Comparison of ENCODE assay signal across 20 cellular contexts in genomic region chr20:16405254-16405653, GRCh38.
A peak's percentile ranks its signal among the peaks of the same experiment; 100 is the strongest.
DNase-seq lines count a peak whose midpoint lies in the region; ATAC-seq and TF ChIP-seq lines count a peak whose summit lies in the region.
"Had no signal": no experiment of that assay in that cellular context is flagged by ENCODE, and none has a peak within 500 bp of the region (broad histone marks: within the 10 kb centered on the region; RNA-seq: fewer than 3 reads in every experiment).

No MANE protein-coding gene starts in this region.

- no peak overlapping the region for H2BK120ac ChIP-seq in trophoblast cell (ENCODE audit: insufficient read depth, low read length, poor library complexity)

- peaks cover 16% of the 10 kb centered on the region for H3K9me3 Mint-ChIP-seq in Caco-2 (ENCODE audit: unreplicated experiment)
- no peaks in the 10 kb centered on the region for H3K9me3 Mint-ChIP-seq in immature natural killer cell
- H3K9me3 Mint-ChIP-seq in stimulated activated memory B cell treated with anti-CD40 and anti-IgM and Interleukin-4, amounts not matched to agents 10 μg/mL and 1 μg/mL and 100 μg/mL, for 72 hours, result peaks cover 3% of the 10 kb centered on the region
- H3K9me3 Mint-ChIP-seq: CD8-positive, alpha-beta T cell had no signal

- no peak overlapping the region for H4K91ac ChIP-seq in trophoblast cell (ENCODE audit: low read depth, low read length)

- no peak for ATAC-seq in stimulated activated memory B cell treated with anti-CD40 and anti-IgM and Interleukin-4, amounts not matched to agents 10 μg/mL and 1 μg/mL and 100 μg/mL, for 72 hours
- no peak for ATAC-seq in GM21390 (IDR thresholded peaks at IDR 0.05; ENCODE audit: unreplicated experiment)
- ATAC-seq: CD8-positive, alpha-beta T cell; GM12878 had no signal

- no peak overlapping the region for H4K12ac ChIP-seq in trophoblast cell (ENCODE audit: low read depth, low read length)

- H3K9me3 ChIP-seq in Caco-2, result 0 out of 2 replicates have a peak, but pooled peaks cover under 1% of the 10 kb centered on the region
- H3K9me3 ChIP-seq in trophoblast cell (ENCODE audit: insufficient read depth, low read depth, low read length), result no peaks in the 10 kb centered on the region
- H3K9me3 ChIP-seq: HAP-1 had no signal

- no peak overlapping the region for H2AFZ ChIP-seq in trophoblast cell (ENCODE audit: insufficient read depth, low read length, poor library complexity)

- H3K27ac ChIP-seq in trophoblast cell (ENCODE audit: low read depth, low read length), result no peak overlapping the region
- H3K27ac ChIP-seq: BLaER1, C4-2B had no signal

- intact Hi-C loops in Caco-2 (cut with micrococcal nuclease; ENCODE audit: unreplicated experiment), result loop anchor here (5.0 to 10.0 kb wide), 2 partner anchors 38 to 170 kb away; partner anchors contain the start of gene KIF16B

- H3K36me3 ChIP-seq in Caco-2 (ENCODE audit: control insufficient read depth, insufficient read depth, low read length), result peaks cover 1% of the 10 kb centered on the region
- H3K36me3 ChIP-seq in trophoblast cell (ENCODE audit: control insufficient read depth in 1 of 2, insufficient read depth in 2 of 2, low read length in 2 of 2), result peaks cover 2 to 8% of the 10 kb centered on the region in 2 experiments
- H3K36me3 ChIP-seq: HAP-1 had no signal

- H3K27ac Mint-ChIP-seq in Caco-2 (ENCODE audit: unreplicated experiment), result peak overlapping the region; percentile 54
- no peak overlapping the region for H3K27ac Mint-ChIP-seq in immature natural killer cell
- no peak overlapping the region for H3K27ac Mint-ChIP-seq in stimulated activated memory B cell treated with anti-CD40 and anti-IgM and Interleukin-4, amounts not matched to agents 10 μg/mL and 1 μg/mL and 100 μg/mL, for 72 hours
- H3K27ac Mint-ChIP-seq: B cell; CD4-positive, CD25-positive, alpha-beta regulatory T cell; CD8-positive, alpha-beta T cell; HFFc6 had no signal

- H3K4me3 Mint-ChIP-seq in Caco-2 (ENCODE audit: unreplicated experiment), result no peak overlapping the region
- H3K4me3 Mint-ChIP-seq in immature natural killer cell, result no peak overlapping the region
- H3K4me3 Mint-ChIP-seq in stimulated activated memory B cell treated with anti-CD40 and anti-IgM and Interleukin-4, amounts not matched to agents 10 μg/mL and 1 μg/mL and 100 μg/mL, for 72 hours, result no peak overlapping the region
- H3K4me3 Mint-ChIP-seq: B cell; CD4-positive, CD25-positive, alpha-beta regulatory T cell; CD8-positive, alpha-beta T cell; HFFc6 had no signal

- no peak for TF ChIP-seq CTCF in Caco-2 (IDR thresholded peaks at IDR 0.05; ENCODE audit: insufficient read depth in 1 of 2, low read depth in 1 of 2, low read length in 1 of 2, severe bottlenecking in 1 of 2, unreplicated experiment in 1 of 2)

- no peaks in the 10 kb centered on the region for H3K79me1 ChIP-seq in trophoblast cell (ENCODE audit: low read length)

- H3K36me3 Mint-ChIP-seq in Caco-2 (ENCODE audit: insufficient read depth, unreplicated experiment), result peaks cover 9% of the 10 kb centered on the region
- H3K36me3 Mint-ChIP-seq in immature natural killer cell, result peaks cover 22 to 45% (median 28%) of the 10 kb centered on the region in 3 donors
- H3K36me3 Mint-ChIP-seq in stimulated activated memory B cell treated with anti-CD40 and anti-IgM and Interleukin-4, amounts not matched to agents 10 μg/mL and 1 μg/mL and 100 μg/mL, for 72 hours, result peaks cover 60% of the 10 kb centered on the region

- no peak overlapping the region for H3K14ac ChIP-seq in trophoblast cell (ENCODE audit: low read length)

- H3K4me2 ChIP-seq in trophoblast cell (ENCODE audit: low read length), result no peak overlapping the region
- H3K4me2 ChIP-seq: BLaER1 had no signal

- H3K4me1 Mint-ChIP-seq in Caco-2 (ENCODE audit: low read depth, unreplicated experiment) (peaks cover 28% of the 10 kb centered on the region), immature natural killer cell (no peaks in the 10 kb centered on the region)
- peaks cover 10% of the 10 kb centered on the region for H3K4me1 Mint-ChIP-seq in stimulated activated memory B cell treated with anti-CD40 and anti-IgM and Interleukin-4, amounts not matched to agents 10 μg/mL and 1 μg/mL and 100 μg/mL, for 72 hours
- H3K4me1 Mint-ChIP-seq: CD4-positive, CD25-positive, alpha-beta regulatory T cell had no signal

- no CpG with 5 or more reads among the region's 6 CpGs for WGBS in trophoblast cell (ENCODE audit: extremely low coverage, insufficient coverage, insufficient read length)

- no peak overlapping the region for H3K4me3 ChIP-seq in Caco-2 (ENCODE audit: low read depth, low read length)
- H3K4me3 ChIP-seq in trophoblast cell (ENCODE audit: low read depth, low read length), result no peak overlapping the region
- H3K4me3 ChIP-seq: BLaER1, GM12878, HAP-1 had no signal

- H3K27me3 ChIP-seq in Caco-2 (replicated peaks; ENCODE audit: control insufficient read depth, insufficient read depth, low read length), result no peaks in the 10 kb centered on the region
- H3K27me3 ChIP-seq in trophoblast cell (ENCODE audit: insufficient read depth, low read length), result no peaks in the 10 kb centered on the region
- H3K27me3 ChIP-seq: BLaER1 had no signal

- no peak overlapping the region for H2BK5ac ChIP-seq in trophoblast cell (ENCODE audit: low read depth, low read length, poor library complexity)

- no peak overlapping the region for H3K4ac ChIP-seq in trophoblast cell (ENCODE audit: low read depth, low read length)

- H3K23ac ChIP-seq in trophoblast cell (ENCODE audit: low read length), result no peak overlapping the region

- H3K4me1 ChIP-seq in Caco-2 (peaks cover 36% of the 10 kb centered on the region), trophoblast cell (ENCODE audit: control insufficient read depth in 1 of 2, insufficient read depth in 2 of 2, low read length in 2 of 2) (peaks cover 5 to 8% of the 10 kb centered on the region in 2 experiments)
- H3K4me1 ChIP-seq: HAP-1 had no signal

- POLR2A ChIA-PET in Caco-2 (lab: Charles Lee), result no interaction called here

- H4K8ac ChIP-seq in trophoblast cell (ENCODE audit: low read depth, low read length), result no peak overlapping the region

- no peak overlapping the region for H2AK5ac ChIP-seq in trophoblast cell (ENCODE audit: low read length)

- CTCF ChIA-PET in Caco-2 (lab: Charles Lee), result no interaction called here

- no peaks in the 10 kb centered on the region for H3K79me2 ChIP-seq in trophoblast cell (ENCODE audit: control insufficient read depth, insufficient read depth, low read length, poor library complexity)

- peak overlapping the region; percentile 25 for H2BK12ac ChIP-seq in trophoblast cell (ENCODE audit: low read length)

- H3K9ac ChIP-seq in trophoblast cell (ENCODE audit: low read length), result no peak overlapping the region
- H3K9ac ChIP-seq: BLaER1 had no signal

- H3K27me3 Mint-ChIP-seq in Caco-2 (ENCODE audit: insufficient read depth, unreplicated experiment) (no peaks in the 10 kb centered on the region), immature natural killer cell (ENCODE audit: low read depth in 3 of 3) (peaks cover 0 to 2% (median 0%) of the 10 kb centered on the region in 3 donors)
- H3K27me3 Mint-ChIP-seq in stimulated activated memory B cell treated with anti-CD40 and anti-IgM and Interleukin-4, amounts not matched to agents 10 μg/mL and 1 μg/mL and 100 μg/mL, for 72 hours, result no peaks in the 10 kb centered on the region
- H3K27me3 Mint-ChIP-seq: B cell; CD4-positive, CD25-positive, alpha-beta regulatory T cell had no signal

- no peak for DNase-seq in Caco-2
- DNase-seq in globus pallidus (ENCODE audit: low spot score), result peak; percentile 9
- DNase-seq in trophoblast cell, result no peak
- DNase-seq in immature natural killer cell, result no peak
- DNase-seq: 8988T; CD4-positive, CD25-positive, alpha-beta regulatory T cell; CD8-positive, alpha-beta T cell; DMS 273 treated with DMSO at 0.1 percent for 48 hours; DMS79; EL; GDM1; GOT3; HFFc6 had no signal

- H3K18ac ChIP-seq in trophoblast cell (ENCODE audit: low read length), result no peak overlapping the region

- BruUV-seq in Caco-2 (replicated peaks; lab: Mats Ljungman, UMichigan), result no TSS peak
